ENCODE assay signal across 2 cellular contexts in the genomic region with DNA sequence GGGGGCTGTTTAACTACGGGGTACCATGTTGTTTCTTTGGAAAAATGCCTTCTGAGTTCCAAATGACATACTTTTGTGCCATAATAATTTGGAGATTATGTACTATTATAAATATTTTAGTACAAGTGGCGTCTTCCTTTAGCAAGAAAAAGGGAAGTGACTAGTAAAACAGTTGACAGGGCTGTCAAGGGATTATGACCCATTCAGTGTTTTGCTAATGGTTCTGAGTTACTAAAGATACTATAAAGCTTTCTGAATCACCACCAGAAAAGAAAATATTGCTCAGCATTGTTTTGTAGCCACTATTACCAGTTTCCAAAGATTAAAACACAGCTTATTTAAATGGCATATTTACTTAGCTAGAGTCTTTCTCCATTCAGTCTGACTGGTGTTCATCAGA.
TF ChIP-seq lines count a peak whose summit lies in the region.

No MANE protein-coding gene starts in this region.

TF ChIP-seq in GM12878, 131 proteins besides CTCF, POLR2A, EP300 and RAD21 (continued from another document):
- TF ChIP-seq, protein P1, sequence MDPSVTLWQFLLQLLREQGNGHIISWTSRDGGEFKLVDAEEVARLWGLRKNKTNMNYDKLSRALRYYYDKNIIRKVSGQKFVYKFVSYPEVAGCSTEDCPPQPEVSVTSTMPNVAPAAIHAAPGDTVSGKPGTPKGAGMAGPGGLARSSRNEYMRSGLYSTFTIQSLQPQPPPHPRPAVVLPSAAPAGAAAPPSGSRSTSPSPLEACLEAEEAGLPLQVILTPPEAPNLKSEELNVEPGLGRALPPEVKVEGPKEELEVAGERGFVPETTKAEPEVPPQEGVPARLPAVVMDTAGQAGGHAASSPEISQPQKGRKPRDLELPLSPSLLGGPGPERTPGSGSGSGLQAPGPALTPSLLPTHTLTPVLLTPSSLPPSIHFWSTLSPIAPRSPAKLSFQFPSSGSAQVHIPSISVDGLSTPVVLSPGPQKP (IDR thresholded peaks at IDR 0.05; ENCODE audit: low read depth, low read length), result no peak
- no peak for TF ChIP-seq CEBPB (IDR thresholded peaks at IDR 0.05; ENCODE audit: borderline replicate concordance in 1 of 2, low read depth in 2 of 2, low read length in 2 of 2)
- TF ChIP-seq FOXM1 (IDR thresholded peaks at IDR 0.05; ENCODE audit: low read depth, low read length), result no peak
- TF ChIP-seq ZNF622 (IDR thresholded peaks at IDR 0.05), result no peak
- no peak for TF ChIP-seq ETV6 (conservative IDR thresholded peaks at IDR 0.05 in 1 of 2, IDR thresholded peaks at IDR 0.05 in 1 of 2; ENCODE audit: borderline replicate concordance in 1 of 2, low read depth in 1 of 2)
- TF ChIP-seq, protein P2, sequence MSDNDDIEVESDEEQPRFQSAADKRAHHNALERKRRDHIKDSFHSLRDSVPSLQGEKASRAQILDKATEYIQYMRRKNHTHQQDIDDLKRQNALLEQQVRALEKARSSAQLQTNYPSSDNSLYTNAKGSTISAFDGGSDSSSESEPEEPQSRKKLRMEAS (IDR thresholded peaks at IDR 0.05; ENCODE audit: low read depth, low read length), result no peak
- TF ChIP-seq MTA2 (IDR thresholded peaks at IDR 0.05; ENCODE audit: low read depth), result peak; percentile 38; the same call in 1 of the 2 replicates
- TF ChIP-seq MXI1 (IDR thresholded peaks at IDR 0.05; ENCODE audit: low read depth, low read length), result no peak
- peak; percentile 66 for TF ChIP-seq SPI1 (IDR thresholded peaks at IDR 0.05; ENCODE audit: borderline replicate concordance, insufficient read depth, low read depth, low read length)

TF ChIP-seq in SK-N-SH treated with all-trans-retinoic acid at 6 μM for 48 hours, 23 proteins besides CTCF, POLR2A, EP300 and RAD21 (continued from another document):
- TF ChIP-seq, protein P3, sequence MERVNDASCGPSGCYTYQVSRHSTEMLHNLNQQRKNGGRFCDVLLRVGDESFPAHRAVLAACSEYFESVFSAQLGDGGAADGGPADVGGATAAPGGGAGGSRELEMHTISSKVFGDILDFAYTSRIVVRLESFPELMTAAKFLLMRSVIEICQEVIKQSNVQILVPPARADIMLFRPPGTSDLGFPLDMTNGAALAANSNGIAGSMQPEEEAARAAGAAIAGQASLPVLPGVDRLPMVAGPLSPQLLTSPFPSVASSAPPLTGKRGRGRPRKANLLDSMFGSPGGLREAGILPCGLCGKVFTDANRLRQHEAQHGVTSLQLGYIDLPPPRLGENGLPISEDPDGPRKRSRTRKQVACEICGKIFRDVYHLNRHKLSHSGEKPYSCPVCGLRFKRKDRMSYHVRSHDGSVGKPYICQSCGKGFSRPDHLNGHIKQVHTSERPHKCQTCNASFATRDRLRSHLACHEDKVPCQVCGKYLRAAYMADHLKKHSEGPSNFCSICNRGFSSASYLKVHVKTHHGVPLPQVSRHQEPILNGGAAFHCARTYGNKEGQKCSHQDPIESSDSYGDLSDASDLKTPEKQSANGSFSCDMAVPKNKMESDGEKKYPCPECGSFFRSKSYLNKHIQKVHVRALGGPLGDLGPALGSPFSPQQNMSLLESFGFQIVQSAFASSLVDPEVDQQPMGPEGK (CRISPR knock-in tag; IDR thresholded peaks at IDR 0.05; ENCODE audit: borderline replicate concordance), result no peak
- TF ChIP-seq TOX (CRISPR knock-in tag; IDR thresholded peaks at IDR 0.05; ENCODE audit: borderline replicate concordance), result no peak
